ENCODE assay signal across 9 cellular contexts in the genomic region with DNA sequence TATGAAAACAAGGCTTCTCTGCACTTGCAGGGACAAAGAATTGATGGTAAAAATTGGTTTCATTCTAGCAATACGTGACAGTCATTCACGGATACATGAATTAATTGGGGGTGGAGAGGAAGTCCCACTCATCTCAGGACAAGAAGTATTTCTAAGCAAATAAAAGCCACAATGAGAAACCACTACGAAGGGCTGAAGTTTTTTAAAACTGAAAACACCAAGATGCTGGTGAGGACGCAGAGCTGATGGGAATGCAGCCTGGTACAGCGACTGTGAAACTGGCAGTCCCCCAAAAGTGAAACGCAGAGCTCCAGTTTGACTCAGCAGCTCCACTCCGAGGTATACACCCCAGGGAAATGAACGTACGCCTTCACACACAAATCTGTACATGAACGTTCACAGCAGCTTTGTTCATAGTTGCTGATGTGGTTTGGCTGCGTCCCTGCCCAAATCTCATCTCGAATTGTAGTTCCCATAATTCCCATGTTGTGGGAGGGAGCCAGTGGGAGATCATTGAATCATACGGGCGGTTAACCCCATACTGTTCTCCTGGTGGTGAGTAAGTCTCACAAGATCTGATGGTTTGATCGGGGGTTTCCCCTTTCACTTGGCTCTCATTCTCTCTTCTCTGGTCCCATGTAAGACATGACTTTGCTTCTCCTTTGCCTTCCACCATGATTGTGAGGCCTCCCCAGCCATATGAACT.
DNase-seq lines count a peak whose midpoint lies in the region; ATAC-seq and TF ChIP-seq lines count a peak whose summit lies in the region.
"Had no signal": no experiment of that assay in that cellular context is flagged by ENCODE, and none has a peak within 500 bp of the region (broad histone marks: within the 10 kb centered on the region; RNA-seq: fewer than 3 reads in every experiment).

No MANE protein-coding gene starts in this region.

- H3K4me1 ChIP-seq in gastroesophageal sphincter, result peaks cover 0 to 30% (median 7%) of the 10 kb centered on the region in 3 donors

- peak overlapping the region; percentile 50 for H3K4me3 Mint-ChIP-seq in activated T-cell treated with anti-CD3 and anti-CD28 coated beads, Interleukin-2, amount 50 U/mL, for 4 hours

- H3K36me3 ChIP-seq in MG63 (no peaks in the 10 kb centered on the region; the same call in 1 of the 2 replicates), gastroesophageal sphincter (peaks cover 0 to 5% of the 10 kb centered on the region in 2 donors)

- H3K4me3 ChIP-seq in MG63 (peak overlapping the region; percentile 15), gastroesophageal sphincter (peak overlapping the region in 1 of 2 donors; percentile 30)

- peak overlapping the region in 2 of 4 donors; percentile 20 to 47 for H3K27ac ChIP-seq in gastroesophageal sphincter
- H3K27ac ChIP-seq: VCaP had no signal

- WGBS in gastroesophageal sphincter (ENCODE audit: low coverage in 1 of 2), 2 donors, result 36 to 44% methylated on average over 6 to 15 of the region's 15 CpGs

- H3K4me1 Mint-ChIP-seq in activated T-cell treated with anti-CD3 and anti-CD28 coated beads, Interleukin-2, amount 50 U/mL, for 4 hours (ENCODE audit: low read depth), result peaks cover 27% of the 10 kb centered on the region

- H3K36me3 Mint-ChIP-seq in activated T-cell treated with anti-CD3 and anti-CD28 coated beads, Interleukin-2, amount 50 U/mL, for 4 hours (ENCODE audit: insufficient read depth), result no peaks in the 10 kb centered on the region

- no peak for TF ChIP-seq POLR2A in gastroesophageal sphincter (IDR thresholded peaks at IDR 0.05)

- peaks cover 6% of the 10 kb centered on the region for H3K27me3 Mint-ChIP-seq in activated T-cell treated with anti-CD3 and anti-CD28 coated beads, Interleukin-2, amount 50 U/mL, for 4 hours (ENCODE audit: low read depth)

- TF ChIP-seq EP300 in gastroesophageal sphincter (IDR thresholded peaks at IDR 0.05), result no peak

- ATAC-seq in GM21717 (IDR thresholded peaks at IDR 0.05; ENCODE audit: unreplicated experiment), result peak; percentile 76
- peak; percentile 90 to 92 for ATAC-seq in activated T-cell treated with anti-CD3 and anti-CD28 coated beads, Interleukin-2, amount 50 U/mL, for 4 hours
- peak; percentile 37 for ATAC-seq in gastroesophageal sphincter

- H3K27me3 ChIP-seq in MG63 (no peaks in the 10 kb centered on the region), gastroesophageal sphincter (no peaks in the 10 kb centered on the region)

- no peaks in the 10 kb centered on the region for H3K9me3 Mint-ChIP-seq in activated T-cell treated with anti-CD3 and anti-CD28 coated beads, Interleukin-2, amount 50 U/mL, for 4 hours

- DNase-seq in GM04504 (ENCODE audit: low read depth) (peak; percentile 89), MG63 (peak; percentile 83), NCI-H128 (lab: John Stamatoyannopoulos, UW; ENCODE audit: unreplicated experiment) (no peak), NCI-H2107 (lab: John Stamatoyannopoulos, UW) (no peak)
- peak; percentile 34 for DNase-seq in activated T-cell treated with anti-CD3 and anti-CD28 coated beads, Interleukin-2, amount 50 U/mL, for 4 hours
- DNase-seq in stimulated activated CD4-positive, alpha-beta T cell treated with anti-CD3 and anti-CD28 coated beads, Interleukin-12 subunit alpha, Interleukin-12 subunit beta, amount 100 ng/mL, for 48 hours (ENCODE audit: low read depth in 2 of 3, low spot score in 1 of 3), result peak; percentile 77 to 85 (median 80)

- H3K9me3 ChIP-seq in MG63, result no peaks in the 10 kb centered on the region
- no peaks in the 10 kb centered on the region for H3K9me3 ChIP-seq in gastroesophageal sphincter

- peak in 1 of 4 experiments; percentile 10 for TF ChIP-seq CTCF in gastroesophageal sphincter (IDR thresholded peaks at IDR 0.05)

Comparison
In these comparisons a context has a peak if more than half of its experiments do, and no peak if none do; other contexts are left out.
1. DNase-seq: peak in GM04504 (single experiment), MG63 (single experiment), activated T-cell treated with anti-CD3 and anti-CD28 coated beads, Interleukin-2, amount 50 U/mL, for 4 hours (single experiment) and stimulated activated CD4-positive, alpha-beta T cell treated with anti-CD3 and anti-CD28 coated beads, Interleukin-12 subunit alpha, Interleukin-12 subunit beta, amount 100 ng/mL, for 48 hours (3 of 3); none in NCI-H128 (single experiment) and NCI-H2107 (single experiment).
2. ATAC-seq: peak in every context shown above with its lines; median percentile 91 in activated T-cell treated with anti-CD3 and anti-CD28 coated beads, Interleukin-2, amount 50 U/mL, for 4 hours; 76 in GM21717; 37 in gastroesophageal sphincter.